11 cellular contexts compared by ENCODE assay signal in the genomic region with DNA sequence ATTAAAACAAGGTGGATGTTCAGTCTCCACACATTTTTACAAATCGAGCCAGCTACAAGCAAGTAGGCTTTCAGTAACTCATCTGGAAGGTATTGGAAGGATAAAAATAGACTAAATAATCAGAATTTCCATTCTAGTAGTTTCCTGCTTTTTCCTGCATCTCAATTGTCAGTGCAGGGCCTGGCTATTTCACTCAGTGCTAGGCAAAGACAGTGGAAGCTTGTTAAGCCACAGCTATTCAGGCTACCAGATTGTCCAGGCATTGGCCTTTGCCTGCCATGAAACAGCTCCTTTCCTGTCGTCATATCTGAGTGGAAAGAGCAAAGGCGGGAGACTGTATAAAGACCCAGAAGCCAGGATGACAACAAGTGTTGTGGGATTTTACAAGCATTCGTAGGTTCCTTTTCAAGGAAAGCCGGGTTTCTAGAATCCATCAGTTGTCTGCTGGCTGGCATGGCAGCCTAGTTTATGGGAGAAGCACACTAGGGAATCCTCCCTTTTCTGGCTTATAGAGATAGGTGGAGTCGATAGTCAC. TPM values are rescaled to one million over a fixed set of nuclear protein-coding genes. Genes with fewer than 3 reads are reported as not detected.
DNase-seq lines count a peak whose midpoint lies in the region; ATAC-seq lines count a peak whose summit lies in the region.
"Had no signal": no experiment of that assay in that cellular context is flagged by ENCODE, and none has a peak within 500 bp of the region (broad histone marks: within the 10 kb centered on the region; RNA-seq: fewer than 3 reads in every experiment).

No MANE protein-coding gene starts in this region.

- H3K4me1 Mint-ChIP-seq in activated naive CD8-positive, alpha-beta T cell treated with anti-CD3 and anti-CD28 coated beads, Interleukin-2, amount 50 U/mL, for 24 hours: peaks cover 46% of the 10 kb centered on the region

- peak overlapping the region; percentile 92 for H3K27ac Mint-ChIP-seq in activated naive CD8-positive, alpha-beta T cell treated with anti-CD3 and anti-CD28 coated beads, Interleukin-2, amount 50 U/mL, for 24 hours

- H3K36me3 ChIP-seq in mesodermal cell (ENCODE audit: control insufficient read depth, insufficient read depth, low read length): no peaks in the 10 kb centered on the region
- H3K36me3 ChIP-seq: right lobe of liver had no signal

- no peaks in the 10 kb centered on the region for H3K9me3 ChIP-seq in mesodermal cell (ENCODE audit: control insufficient read depth, low read length)
- H3K9me3 ChIP-seq: right lobe of liver had no signal

- no peaks in the 10 kb centered on the region for H3K36me3 Mint-ChIP-seq in activated naive CD8-positive, alpha-beta T cell treated with anti-CD3 and anti-CD28 coated beads, Interleukin-2, amount 50 U/mL, for 24 hours (ENCODE audit: low read depth)

- H3K9me3 Mint-ChIP-seq in activated naive CD8-positive, alpha-beta T cell treated with anti-CD3 and anti-CD28 coated beads, Interleukin-2, amount 50 U/mL, for 24 hours: no peaks in the 10 kb centered on the region

- no peaks in the 10 kb centered on the region for H3K27me3 Mint-ChIP-seq in activated naive CD8-positive, alpha-beta T cell treated with anti-CD3 and anti-CD28 coated beads, Interleukin-2, amount 50 U/mL, for 24 hours

- no peak for ATAC-seq in activated naive CD8-positive, alpha-beta T cell treated with anti-CD3 and anti-CD28 coated beads, Interleukin-2, amount 50 U/mL, for 24 hours
- ATAC-seq in HG03571 (IDR thresholded peaks at IDR 0.05; ENCODE audit: unreplicated experiment) (no peak), HG02571 (IDR thresholded peaks at IDR 0.05; ENCODE audit: unreplicated experiment) (no peak)
- ATAC-seq: right lobe of liver had no signal

- no peak overlapping the region for H3K4me3 ChIP-seq in mesodermal cell (ENCODE audit: extremely low read depth, insufficient read depth, low read length, poor library complexity, severe bottlenecking)
- H3K4me3 ChIP-seq: coronary artery, right lobe of liver had no signal

- H3K4me3 Mint-ChIP-seq in activated naive CD8-positive, alpha-beta T cell treated with anti-CD3 and anti-CD28 coated beads, Interleukin-2, amount 50 U/mL, for 24 hours: no peak overlapping the region

- H3K4me1 ChIP-seq in mesodermal cell (ENCODE audit: control insufficient read depth, insufficient read depth, low read length, poor library complexity, severe bottlenecking): peaks cover 21% of the 10 kb centered on the region

- WGBS in mesodermal cell (ENCODE audit: insufficient coverage in 2 of 2), 2 experiments: 92 to 100% methylated on average over 4 of the region's 6 CpGs

- peak overlapping the region; percentile 52 for H3K27ac ChIP-seq in mesodermal cell (ENCODE audit: low read depth, low read length, severe bottlenecking)

- DNase-seq in AG08395 (ENCODE audit: low spot score) (peak; percentile 26), EH (ENCODE audit: low read depth) (peak; percentile 52), DMS 273 treated with DMSO at 0.1 percent for 48 hours (lab: John Stamatoyannopoulos, UW) (no peak), NCI-H524 (lab: John Stamatoyannopoulos, UW) (no peak)
- DNase-seq in activated naive CD8-positive, alpha-beta T cell treated with anti-CD3 and anti-CD28 coated beads, Interleukin-2, amount 50 U/mL, for 24 hours: no peak
- DNase-seq: glutamatergic neuron, right lobe of liver had no signal

RNA-seq across cellular contexts. Expression of gene TNRC6B, which starts 2.1 kb away (rescaled TPM):
- 16.7 TPM for polyA plus RNA-seq in mesodermal cell (2013, experiment 1 of 2)
- 19.4 TPM for polyA plus RNA-seq in mesodermal cell (2013, experiment 2 of 2)

Comparison
In these comparisons a context has a peak if more than half of its experiments do, and no peak if none do; other contexts are left out.
1. DNase-seq: peak in AG08395 (single experiment) and EH (single experiment); none in activated naive CD8-positive, alpha-beta T cell treated with anti-CD3 and anti-CD28 coated beads, Interleukin-2, amount 50 U/mL, for 24 hours (single experiment), DMS 273 treated with DMSO at 0.1 percent for 48 hours (single experiment) and NCI-H524 (0 of 2).